In genomic region chr12:104986022-104986941, GRCh38 we compare ENCODE assay signal across 8 cellular contexts. TPM values are rescaled to one million over a fixed set of nuclear protein-coding genes. Genes with fewer than 3 reads are reported as not detected.
A peak's percentile ranks its signal among the peaks of the same experiment; 100 is the strongest.
DNase-seq lines count a peak whose midpoint lies in the region; ATAC-seq and TF ChIP-seq lines count a peak whose summit lies in the region.

Gene NOPCHAP1 (plus strand): TSS chr12:104986316. CDS start chr12:104986353, 37 bp downstream.

- intact Hi-C loops in activated B cell treated with CpG ODN at 0.5 μM for 24 hours (cut with micrococcal nuclease), result loop anchor here (1.0 to 5.0 kb wide), 5 partner anchors 12 to 604 kb away; partner anchors contain the start of genes SLC41A2 and WASHC4

- H3K9me3 Mint-ChIP-seq in activated B cell treated with CpG ODN at 0.5 μM for 24 hours, result peaks cover 2% of the 10 kb centered on the region

- TF ChIP-seq POLR2A in GM18951 (IDR thresholded peaks at IDR 0.05; ENCODE audit: extremely low read depth, insufficient read depth, insufficient read length), result peak; percentile 91

- peak within 1 kb of the TSS; percentile 91 for H3K4me3 Mint-ChIP-seq in activated B cell treated with CpG ODN at 0.5 μM for 24 hours

- peak within 1 kb of the TSS; percentile 26 for H3K27ac ChIP-seq in caudate nucleus (ENCODE audit: low read depth, low read length)

- peaks cover 26% of the 10 kb centered on the region for H3K36me3 Mint-ChIP-seq in activated B cell treated with CpG ODN at 0.5 μM for 24 hours (ENCODE audit: low read depth)

- H3K4me1 Mint-ChIP-seq in activated B cell treated with CpG ODN at 0.5 μM for 24 hours, result peaks cover 24% of the 10 kb centered on the region

- no peak for TF ChIP-seq CTCF in activated B cell treated with CpG ODN at 0.5 μM for 24 hours (IDR thresholded peaks at IDR 0.05)

- CTCF ChIA-PET in activated B cell treated with CpG ODN at 0.5 μM for 24 hours (lab: Charles Lee), result interaction anchor here (0.7 to 1.5 kb wide), 2 partner anchors 28 to 604 kb away, joined by 3 to 4 read pairs; partner anchors contain the start of gene SLC41A2

- in situ Hi-C loops in GM18951 (cut with MboI; ENCODE audit: low sequenced_read_pairs, unreplicated experiment), result no loop called here

- peak within 1 kb of the TSS; percentile 70 for H3K27ac Mint-ChIP-seq in activated B cell treated with CpG ODN at 0.5 μM for 24 hours

- H3K27me3 Mint-ChIP-seq in activated B cell treated with CpG ODN at 0.5 μM for 24 hours, result no peaks in the 10 kb centered on the region

- peak; percentile 95 for DNase-seq in AG08396 (ENCODE audit: low spot score)
- DNase-seq in NCI-H226, result peak; percentile 81
- DNase-seq in activated B cell treated with CpG ODN at 0.5 μM for 24 hours, result peak; percentile 83
- DNase-seq in caudate nucleus (lab: John Stamatoyannopoulos, UW), result peak; percentile 41 to 95 (median 89)
- DNase-seq in iris pigment epithelial cell (ENCODE audit: low read depth), result peak; percentile 82
- peak; percentile 77 to 91 for DNase-seq in stimulated activated CD4-positive, alpha-beta T cell treated with anti-CD3 and anti-CD28 coated beads, Interleukin-12 subunit alpha, Interleukin-12 subunit beta, amount 100 ng/mL, for 24 hours (ENCODE audit: low read depth in 2 of 2)

- POLR2A ChIA-PET in activated B cell treated with CpG ODN at 0.5 μM for 24 hours (lab: Charles Lee), result interaction anchor here (1.1 to 2.0 kb wide), 3 partner anchors 9 to 27 kb away, joined by 3 to 8 read pairs (median 4); partner anchors contain the start of gene SLC41A2

- ATAC-seq in HG03175 (IDR thresholded peaks at IDR 0.05; ENCODE audit: unreplicated experiment) (peak; percentile 96), activated B cell treated with CpG ODN at 0.5 μM for 24 hours (ENCODE audit: low read depth) (peak; percentile 98)

RNA-seq across cellular contexts. Expression of gene NOPCHAP1, which starts in this region (rescaled TPM):
- total RNA-seq in activated B cell treated with CpG ODN at 0.5 μM for 24 hours, result 26.4 and 30.0 TPM in 2 replicates

Comparison
In these comparisons a context has a peak if more than half of its experiments do, and no peak if none do; other contexts are left out.
1. Peak in every context shown above with its lines: DNase-seq, ATAC-seq and H3K27ac ChIP-seq.